ENCODE assay signal across 15 cellular contexts in genomic region chr4:168612435-168613139, GRCh38.
A peak's percentile ranks its signal among the peaks of the same experiment; 100 is the strongest.
DNase-seq lines count a peak whose midpoint lies in the region; ATAC-seq, FAIRE-seq and TF ChIP-seq lines count a peak whose summit lies in the region.
"Had no signal": no experiment of that assay in that cellular context is flagged by ENCODE, and none has a peak within 500 bp of the region (broad histone marks: within the 10 kb centered on the region; RNA-seq: fewer than 3 reads in every experiment).

No MANE protein-coding gene starts in this region.

- ATAC-seq in foreskin keratinocyte (peak; percentile 90), HG02870 (IDR thresholded peaks at IDR 0.05; ENCODE audit: unreplicated experiment) (no peak)
- ATAC-seq: gastroesophageal sphincter had no signal

- POLR2A ChIA-PET in A673 (lab: Charles Lee; ENCODE audit: low non-redundant PET), result no interaction called here
- POLR2A ChIA-PET in HEK293T (lab: Yijun Ruan, JAX), result no interaction called here

- CTCF ChIA-PET in A673 (lab: Charles Lee) (no interaction called here), HEK293T (lab: Yijun Ruan, JAX) (no interaction called here)

- no peaks in the 10 kb centered on the region for H3K36me3 ChIP-seq in A673 (ENCODE audit: insufficient read depth, low read length, poor library complexity, severe bottlenecking)
- H3K36me3 ChIP-seq: adrenal gland, gastroesophageal sphincter, neutrophil had no signal

- FAIRE-seq in HTR-8/SVneo (lab: Jason Lieb, UNC), result peak; percentile 74
- FAIRE-seq in frontal cortex (lab: Jason Lieb, UNC), result no peak
- FAIRE-seq: H1 had no signal

- H3K9me3 ChIP-seq in A673 (ENCODE audit: low read depth, low read length, poor library complexity, severe bottlenecking), result no peaks in the 10 kb centered on the region
- H3K9me3 ChIP-seq: adrenal gland, gastroesophageal sphincter, neutrophil had no signal

- H3K4me1 ChIP-seq in A673 (ENCODE audit: insufficient read depth, low read length, poor library complexity, severe bottlenecking), result peaks cover 75% of the 10 kb centered on the region
- peaks cover 25% of the 10 kb centered on the region for H3K4me1 ChIP-seq in foreskin keratinocyte
- H3K4me1 ChIP-seq: adrenal gland had no signal

- H3K27ac ChIP-seq in A673 (ENCODE audit: low read depth, low read length, poor library complexity, severe bottlenecking) (peak overlapping the region; percentile 27), foreskin keratinocyte (peak overlapping the region; percentile 62)
- H3K27ac ChIP-seq: adrenal gland, gastroesophageal sphincter, neutrophil had no signal

- intact Hi-C loops in A673 (cut with micrococcal nuclease; ENCODE audit: unreplicated experiment), result loop anchor here (2.0 kb wide), 1 partner anchor 18 kb away; no protein-coding TSS in a partner anchor

- no peak overlapping the region for H3K4me3 ChIP-seq in A673 (ENCODE audit: low read depth, low read length, poor library complexity, severe bottlenecking)
- H3K4me3 ChIP-seq: adrenal gland, gastroesophageal sphincter, skin epidermis had no signal

- DNase-seq in A673 (ENCODE audit: low spot score) (peak; percentile 55), HTR-8/SVneo (ENCODE audit: insufficient read length, low spot score) (no peak), amniotic epithelial cell (ENCODE audit: low read depth) (peak; percentile 62), foreskin keratinocyte (no peak), frontal cortex (ENCODE audit: low spot score in 2 of 2) (no peak), HEK293T (ENCODE audit: extremely low spot score) (no peak), GF-D8 (lab: John Stamatoyannopoulos, UW) (no peak)
- DNase-seq: activated CD4-positive, alpha-beta T cell treated with anti-CD3 and anti-CD28 coated beads, Interleukin-2, amount 50 U/mL, for 4 hours; adrenal gland; stimulated activated naive CD4-positive, alpha-beta T cell had no signal

- TF ChIP-seq CTCF in A673 (conservative IDR thresholded peaks at IDR 0.05; ENCODE audit: low read depth, low read length) (no peak), foreskin keratinocyte (conservative IDR thresholded peaks at IDR 0.05) (no peak)

- H3K27me3 ChIP-seq in A673 (replicated peaks; ENCODE audit: insufficient read depth, low read depth, low read length, poor library complexity), result no peaks in the 10 kb centered on the region
- H3K27me3 ChIP-seq in foreskin keratinocyte, result no peaks in the 10 kb centered on the region
- H3K27me3 ChIP-seq: adrenal gland, gastroesophageal sphincter, neutrophil had no signal

- BruUV-seq in A673 (replicated peaks; lab: Mats Ljungman, UMichigan), result no TSS peak

TF ChIP-seq in HEK293T, 16 proteins besides CTCF, POLR2A, EP300 and RAD21:
- TF ChIP-seq LEF1 (IDR thresholded peaks at IDR 0.05; ENCODE audit: borderline replicate concordance) (no peak), HDGF (IDR thresholded peaks at IDR 0.05; ENCODE audit: borderline replicate concordance) (no peak), BHLHE40 (IDR thresholded peaks at IDR 0.05; ENCODE audit: borderline replicate concordance) (no peak), FOXM1 (IDR thresholded peaks at IDR 0.05; ENCODE audit: borderline replicate concordance) (no peak), CTBP1 (IDR thresholded peaks at IDR 0.05; ENCODE audit: borderline replicate concordance) (no peak), FOXK2 (IDR thresholded peaks at IDR 0.05) (no peak), NFRKB (IDR thresholded peaks at IDR 0.05) (no peak), ARNT (IDR thresholded peaks at IDR 0.05) (no peak), ZNF384 (IDR thresholded peaks at IDR 0.05) (no peak), FOXA1 (IDR thresholded peaks at IDR 0.05) (no peak), L3MBTL2 (conservative IDR thresholded peaks at IDR 0.05) (no peak), PKNOX1 (IDR thresholded peaks at IDR 0.05) (no peak)

Comparison
In these comparisons a context has a peak if more than half of its experiments do, and no peak if none do; other contexts are left out.
1. DNase-seq: peak in A673 (single experiment) and amniotic epithelial cell (single experiment); none in HTR-8/SVneo (single experiment), foreskin keratinocyte (0 of 2), frontal cortex (0 of 2), HEK293T (single experiment) and GF-D8 (single experiment).